Comparison of ENCODE assay signal across 34 cellular contexts in the genomic region with DNA sequence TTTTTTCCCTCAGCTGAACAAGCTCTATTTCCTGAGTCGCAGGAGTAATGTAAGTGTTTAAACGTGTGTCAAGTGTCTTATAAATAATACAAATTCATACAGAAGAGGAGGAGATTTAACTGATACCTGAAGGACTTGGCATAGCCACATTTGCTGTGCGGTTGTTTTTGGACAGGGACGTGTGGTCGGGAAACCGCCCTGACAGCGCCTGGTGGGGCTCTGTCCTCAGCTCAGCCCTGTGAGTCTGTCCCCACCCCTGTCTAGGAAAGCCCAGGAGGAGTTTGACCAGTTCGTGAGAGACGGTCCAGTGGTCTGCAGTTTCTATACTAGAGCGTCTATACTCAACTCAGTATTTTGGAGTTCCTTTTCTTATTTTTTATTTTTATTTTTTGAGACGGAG. TPM values are rescaled to one million over a fixed set of nuclear protein-coding genes. Genes with fewer than 3 reads are reported as not detected.
"Had no signal": no experiment of that assay in that cellular context is flagged by ENCODE, and none has a peak within 500 bp of the region (broad histone marks: within the 10 kb centered on the region; RNA-seq: fewer than 3 reads in every experiment).

No MANE protein-coding gene starts in this region.

- DNase-seq: activated CD4-positive, alpha-beta T cell treated with anti-CD3 and anti-CD28 coated beads for 1 hour; activated CD4-positive, alpha-beta T cell treated with anti-CD3 and anti-CD28 coated beads, Interleukin-2, amount 10 ng/mL, durations not matched to agents 7 days and 5 days; activated CD8-positive, alpha-beta memory T cell treated with anti-CD3 and anti-CD28 coated beads, Interleukin-2, amount 10 ng/mL, durations not matched to agents 7 days and 5 days; activated CD8-positive, alpha-beta T cell treated with anti-CD3 and anti-CD28 coated beads, Interleukin-2, amount 10 ng/mL, durations not matched to agents 7 days and 5 days; activated gamma-delta T cell; activated naive CD4-positive, alpha-beta T cell treated with anti-CD3 and anti-CD28 coated beads, Interleukin-2, amount 50 U/mL, for 16 hours; dermis blood vessel endothelial cell; effector CD4-positive, alpha-beta T cell; esophagus squamous epithelium; foreskin melanocyte; heart right ventricle; left ventricle myocardium inferior; ovary; sigmoid colon; small intestine; stimulated activated CD4-positive, alpha-beta T cell treated with anti-CD3 and anti-CD28 coated beads, Interleukin-4, amount 100 ng/mL, for 24 hours; T1000; uterus had no signal

- H3K4me3 ChIP-seq: esophagus squamous epithelium, heart right ventricle, left ventricle myocardium inferior, lung, ovary, sigmoid colon, uterus had no signal

- H3K4me1 Mint-ChIP-seq: central memory CD8-positive, alpha-beta T cell had no signal

- H3K27ac ChIP-seq: epithelial cell of prostate, esophagus squamous epithelium, heart right ventricle, left ventricle myocardium inferior, ovary, sigmoid colon, uterus had no signal

- H3K36me3 Mint-ChIP-seq: stimulated activated effector memory CD8-positive, alpha-beta T cell treated with anti-CD3 and anti-CD28 coated beads, Interleukin-12 subunit alpha, Interleukin-12 subunit beta, amount 100 ng/mL, for 72 hours had no signal

- FAIRE-seq: bronchial epithelial cell, colon, islet of Langerhans, small intestine had no signal

- H3K9me3 ChIP-seq: heart right ventricle, left ventricle myocardium inferior, ovary, sigmoid colon, uterus had no signal

- ATAC-seq: activated CD8-positive, alpha-beta memory T cell treated with anti-CD3 and anti-CD28 coated beads, Interleukin-2, amount 10 ng/mL, durations not matched to agents 7 days and 5 days; activated CD8-positive, alpha-beta T cell treated with anti-CD3 and anti-CD28 coated beads, Interleukin-2, amount 10 ng/mL, durations not matched to agents 7 days and 5 days; stimulated activated effector memory CD8-positive, alpha-beta T cell treated with anti-CD3 and anti-CD28 coated beads, Interleukin-12 subunit alpha, Interleukin-12 subunit beta, amount 100 ng/mL, for 72 hours had no signal

- H3K4me3 Mint-ChIP-seq: activated CD4-positive, alpha-beta T cell treated with anti-CD3 and anti-CD28 coated beads, Interleukin-2, amount 10 ng/mL, durations not matched to agents 7 days and 5 days; activated CD8-positive, alpha-beta memory T cell treated with anti-CD3 and anti-CD28 coated beads, Interleukin-2, amount 10 ng/mL, durations not matched to agents 7 days and 5 days; activated CD8-positive, alpha-beta T cell treated with anti-CD3 and anti-CD28 coated beads, Interleukin-2, amount 10 ng/mL, durations not matched to agents 7 days and 5 days; activated T-helper 1 cell treated with anti-CD3 and anti-CD28 coated beads, Interleukin-12 subunit alpha, Interleukin-12 subunit beta, Interleukin-2, Interleukin-4 antibody, amounts not matched to agents 30 ng/mL and 10 ng/mL and 1 ng/mL, durations not matched to agents 14 hours and 24 hours and 36 hours; central memory CD8-positive, alpha-beta T cell; nephron; stimulated activated effector memory CD8-positive, alpha-beta T cell treated with anti-CD3 and anti-CD28 coated beads, Interleukin-12 subunit alpha, Interleukin-12 subunit beta, amount 100 ng/mL, for 72 hours; stimulated activated naive CD8-positive, alpha-beta T cell treated with anti-CD3 and anti-CD28 coated beads, Interleukin-15, Interleukin-2, amounts not matched to agents 100 ng/mL and 50 ng/mL, for 24 hours; T-helper 1 cell treated with Interleukin-12 subunit alpha and Interleukin-12 subunit beta and Interleukin-4 antibody, amounts not matched to agents 30 μg/mL and 1 μg/mL, for 36 hours; type B pancreatic cell had no signal

- H3K27ac Mint-ChIP-seq: activated CD4-positive, alpha-beta T cell treated with anti-CD3 and anti-CD28 coated beads, Interleukin-2, amount 10 ng/mL, durations not matched to agents 7 days and 5 days; activated CD8-positive, alpha-beta memory T cell treated with anti-CD3 and anti-CD28 coated beads, Interleukin-2, amount 10 ng/mL, durations not matched to agents 7 days and 5 days; activated CD8-positive, alpha-beta T cell treated with anti-CD3 and anti-CD28 coated beads, Interleukin-2, amount 10 ng/mL, durations not matched to agents 7 days and 5 days; activated T-helper 1 cell treated with anti-CD3 and anti-CD28 coated beads, Interleukin-12 subunit alpha, Interleukin-12 subunit beta, Interleukin-2, Interleukin-4 antibody, amounts not matched to agents 30 ng/mL and 10 ng/mL and 1 ng/mL, durations not matched to agents 14 hours and 24 hours and 36 hours; nephron; progenitor cell of endocrine pancreas; stimulated activated effector memory CD8-positive, alpha-beta T cell treated with anti-CD3 and anti-CD28 coated beads, Interleukin-12 subunit alpha, Interleukin-12 subunit beta, amount 100 ng/mL, for 72 hours; stimulated activated naive CD8-positive, alpha-beta T cell treated with anti-CD3 and anti-CD28 coated beads, Interleukin-15, Interleukin-2, amounts not matched to agents 100 ng/mL and 50 ng/mL, for 24 hours; T-helper 1 cell treated with Interleukin-12 subunit alpha and Interleukin-12 subunit beta and Interleukin-4 antibody, amounts not matched to agents 30 μg/mL and 1 μg/mL, for 36 hours; type B pancreatic cell had no signal

- H3K36me3 ChIP-seq: esophagus squamous epithelium, heart right ventricle, left ventricle myocardium inferior, ovary, sigmoid colon, uterus had no signal

- H3K9me3 Mint-ChIP-seq: activated T-helper 1 cell treated with anti-CD3 and anti-CD28 coated beads, Interleukin-12 subunit alpha, Interleukin-12 subunit beta, Interleukin-2, Interleukin-4 antibody, amounts not matched to agents 30 ng/mL and 10 ng/mL and 1 ng/mL, durations not matched to agents 14 hours and 24 hours and 36 hours; central memory CD8-positive, alpha-beta T cell; type B pancreatic cell had no signal

- H3K4me1 ChIP-seq: left ventricle myocardium inferior, sigmoid colon, uterus had no signal

RNA-seq across cellular contexts. Expression of a gene that starts 16.7 kb away (rescaled TPM):
- total RNA-seq: activated CD4-positive, alpha-beta T cell treated with anti-CD3 and anti-CD28 coated beads, Interleukin-2, amount 10 ng/mL, durations not matched to agents 7 days and 5 days; activated CD8-positive, alpha-beta T cell treated with anti-CD3 and anti-CD28 coated beads, Interleukin-2, amount 10 ng/mL, durations not matched to agents 7 days and 5 days; bronchial epithelial cell; dermis blood vessel endothelial cell; glomerular endothelial cell; heart right ventricle; left ventricle myocardium inferior; progenitor cell of endocrine pancreas; renal cortical epithelial cell; sigmoid colon; subcutaneous adipose tissue; uterus had no signal
- polyA plus RNA-seq: heart right ventricle, lung had no signal

RNA-seq across cellular contexts. Expression of a gene that starts 26.7 kb away (rescaled TPM):
- total RNA-seq: activated CD4-positive, alpha-beta T cell treated with anti-CD3 and anti-CD28 coated beads, Interleukin-2, amount 10 ng/mL, durations not matched to agents 7 days and 5 days; activated CD8-positive, alpha-beta memory T cell treated with anti-CD3 and anti-CD28 coated beads, Interleukin-2, amount 10 ng/mL, durations not matched to agents 7 days and 5 days; activated CD8-positive, alpha-beta T cell treated with anti-CD3 and anti-CD28 coated beads, Interleukin-2, amount 10 ng/mL, durations not matched to agents 7 days and 5 days; activated T-helper 1 cell treated with anti-CD3 and anti-CD28 coated beads, Interleukin-12 subunit alpha, Interleukin-12 subunit beta, Interleukin-2, Interleukin-4 antibody, amounts not matched to agents 30 ng/mL and 10 ng/mL and 1 ng/mL, durations not matched to agents 14 hours and 24 hours and 36 hours; bronchial epithelial cell; esophagus squamous epithelium; glomerular endothelial cell; heart right ventricle; left ventricle myocardium inferior; lung; progenitor cell of endocrine pancreas; renal cortical epithelial cell; sigmoid colon; uterus had no signal
- polyA plus RNA-seq: heart right ventricle, lung, ovary, sigmoid colon had no signal
